In the genomic region with DNA sequence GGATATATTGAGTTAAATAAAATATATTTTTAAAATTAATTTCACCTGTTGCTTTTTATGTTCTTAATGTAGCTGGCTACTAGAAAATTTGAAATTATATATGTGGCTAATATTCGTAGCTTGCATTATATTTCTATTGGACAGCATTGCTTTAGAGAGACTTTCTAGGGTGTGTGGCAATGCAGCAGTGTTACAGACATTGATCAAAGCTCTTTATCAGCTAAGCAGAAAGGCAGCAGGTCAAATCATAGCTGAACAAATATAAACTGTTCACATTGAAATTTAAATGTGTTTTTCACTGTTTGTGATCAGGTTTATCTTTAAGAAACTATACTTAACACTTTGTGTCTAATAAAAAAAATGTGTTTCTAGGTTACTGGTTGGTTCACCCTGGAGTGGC, we compare ENCODE assay signal across 31 cellular contexts. TPM values are rescaled to one million over a fixed set of nuclear protein-coding genes. Genes with fewer than 3 reads are reported as not detected.
DNase-seq lines count a peak whose midpoint lies in the region; ATAC-seq and TF ChIP-seq lines count a peak whose summit lies in the region.
"Had no signal": no experiment of that assay in that cellular context is flagged by ENCODE, and none has a peak within 500 bp of the region (broad histone marks: within the 10 kb centered on the region; RNA-seq: fewer than 3 reads in every experiment).

No MANE protein-coding gene starts in this region.

- H3K23ac ChIP-seq in mesenchymal stem cell (ENCODE audit: low read length in 2 of 2), result no peak overlapping the region

- peak overlapping the region; percentile 36 for H3K4me3 Mint-ChIP-seq in activated CD4-positive, alpha-beta memory T cell treated with anti-CD3 and anti-CD28 coated beads, Interleukin-2, amount 10 ng/mL, durations not matched to agents 7 days and 5 days
- no peak overlapping the region for H3K4me3 Mint-ChIP-seq in activated CD4-positive, alpha-beta memory T cell treated with anti-CD3 and anti-CD28 coated beads for 36 hours
- H3K4me3 Mint-ChIP-seq: activated B cell treated with CpG ODN at 0.5 μM for 24 hours had no signal

- TF ChIP-seq CTCF in SU-DHL-6 (IDR thresholded peaks at IDR 0.05; ENCODE audit: insufficient read depth, low read length, poor library complexity, severe bottlenecking), result no peak

- no peak overlapping the region for H2BK12ac ChIP-seq in mesenchymal stem cell (ENCODE audit: low read length in 2 of 2)

- peak overlapping the region; percentile 87 for H3K27ac Mint-ChIP-seq in activated CD4-positive, alpha-beta memory T cell treated with anti-CD3 and anti-CD28 coated beads, Interleukin-2, amount 10 ng/mL, durations not matched to agents 7 days and 5 days
- no peak overlapping the region for H3K27ac Mint-ChIP-seq in activated CD4-positive, alpha-beta memory T cell treated with anti-CD3 and anti-CD28 coated beads for 36 hours
- H3K27ac Mint-ChIP-seq: activated B cell treated with CpG ODN at 0.5 μM for 24 hours had no signal

- H3K4me1 ChIP-seq in GM23248 (ENCODE audit: insufficient read depth), result peaks cover 48% of the 10 kb centered on the region
- peaks cover 5% of the 10 kb centered on the region for H3K4me1 ChIP-seq in mesenchymal stem cell (ENCODE audit: control insufficient read depth, insufficient read depth, low read depth, low read length)
- H3K4me1 ChIP-seq: right atrium auricular region had no signal

- POLR2A ChIA-PET in activated CD4-positive, alpha-beta memory T cell treated with anti-CD3 and anti-CD28 coated beads, Interleukin-2, amount 10 ng/mL, durations not matched to agents 7 days and 5 days (lab: Charles Lee), result interaction anchor here (0.7 to 2.5 kb wide), 16 partner anchors 9 to 93 kb away, joined by 3 to 16 read pairs (median 4); a partner anchor contains a TSS
- POLR2A ChIA-PET in activated CD4-positive, alpha-beta memory T cell treated with anti-CD3 and anti-CD28 coated beads for 36 hours (lab: Charles Lee), result interaction anchor here (1.0 to 2.4 kb wide), 5 partner anchors 10 to 68 kb away, joined by 3 to 10 read pairs (median 5); no protein-coding TSS in a partner anchor

- H3K79me1 ChIP-seq in mesenchymal stem cell (replicated peaks; ENCODE audit: low read length, poor library complexity, severe bottlenecking), result no peaks in the 10 kb centered on the region

- H4K20me1 ChIP-seq in GM23248 (ENCODE audit: insufficient read depth), result no peaks in the 10 kb centered on the region
- no peaks in the 10 kb centered on the region for H4K20me1 ChIP-seq in SU-DHL-6 (ENCODE audit: low read depth, low read length)

- H3K4ac ChIP-seq in mesenchymal stem cell (ENCODE audit: low read depth in 1 of 2, low read length in 2 of 2), result no peak overlapping the region

- DNase-seq in activated CD4-positive, alpha-beta memory T cell treated with anti-CD3 and anti-CD28 coated beads, Interleukin-2, amount 10 ng/mL, durations not matched to agents 7 days and 5 days, result no peak
- DNase-seq in activated CD4-positive, alpha-beta memory T cell treated with anti-CD3 and anti-CD28 coated beads for 36 hours, result no peak
- no peak for DNase-seq in GM23248
- DNase-seq in mesenchymal stem cell, result no peak
- no peak for DNase-seq in stimulated activated CD4-positive, alpha-beta T cell treated with anti-CD3 and anti-CD28 coated beads, Interleukin-4, amount 100 ng/mL, for 24 hours
- no peak for DNase-seq in sciatic nerve (ENCODE audit: low spot score)
- DNase-seq: activated B cell treated with CpG ODN at 0.5 μM for 24 hours; AML-193; anterior cingulate cortex; CD8-positive, alpha-beta T cell; glutamatergic neuron; H7; islet precursor cell; KBM-7; left ventricle myocardium inferior; mesendoderm; NCI-H2081; NCI-H226; NCI-H526 treated with DMSO at 0.1 percent for 48 hours; posterior cingulate gyrus; SHP77; stimulated activated CD4-positive, alpha-beta T cell treated with anti-CD3 and anti-CD28 coated beads, Interleukin-2, amount 100 ng/mL, for 24 hours; stimulated activated CD8-positive, alpha-beta memory T cell treated with anti-CD3 and anti-CD28 coated beads, Interleukin-4, amount 100 ng/mL, for 48 hours had no signal

- H3K9me2 ChIP-seq in GM23248 (ENCODE audit: insufficient read depth), result no peaks in the 10 kb centered on the region
- no peaks in the 10 kb centered on the region for H3K9me2 ChIP-seq in SU-DHL-6 (replicated peaks; ENCODE audit: insufficient read depth, low read length)

- H3K36me3 Mint-ChIP-seq in activated CD4-positive, alpha-beta memory T cell treated with anti-CD3 and anti-CD28 coated beads, Interleukin-2, amount 10 ng/mL, durations not matched to agents 7 days and 5 days (ENCODE audit: low read depth), result peaks cover 43% of the 10 kb centered on the region
- H3K36me3 Mint-ChIP-seq in activated CD4-positive, alpha-beta memory T cell treated with anti-CD3 and anti-CD28 coated beads for 36 hours, result no peaks in the 10 kb centered on the region
- H3K36me3 Mint-ChIP-seq: CD8-positive, alpha-beta T cell had no signal

- H3K18ac ChIP-seq in mesenchymal stem cell (ENCODE audit: low read depth in 1 of 2, low read length in 2 of 2), result no peak overlapping the region

- peaks cover 80% of the 10 kb centered on the region for H3K4me1 Mint-ChIP-seq in activated CD4-positive, alpha-beta memory T cell treated with anti-CD3 and anti-CD28 coated beads, Interleukin-2, amount 10 ng/mL, durations not matched to agents 7 days and 5 days
- peaks cover 42% of the 10 kb centered on the region for H3K4me1 Mint-ChIP-seq in activated CD4-positive, alpha-beta memory T cell treated with anti-CD3 and anti-CD28 coated beads for 36 hours (ENCODE audit: low read depth)

- no peaks in the 10 kb centered on the region for H3K9me3 Mint-ChIP-seq in activated CD4-positive, alpha-beta memory T cell treated with anti-CD3 and anti-CD28 coated beads, Interleukin-2, amount 10 ng/mL, durations not matched to agents 7 days and 5 days
- no peaks in the 10 kb centered on the region for H3K9me3 Mint-ChIP-seq in activated CD4-positive, alpha-beta memory T cell treated with anti-CD3 and anti-CD28 coated beads for 36 hours
- H3K9me3 Mint-ChIP-seq: activated B cell treated with CpG ODN at 0.5 μM for 24 hours; activated naive CD4-positive, alpha-beta T cell treated with anti-CD3 and anti-CD28 coated beads, Interleukin-2, amount 50 U/mL, for 72 hours; CD8-positive, alpha-beta T cell; stimulated activated naive CD8-positive, alpha-beta T cell treated with anti-CD3 and anti-CD28 coated beads, Interleukin-15, Interleukin-2, amounts not matched to agents 100 ng/mL and 50 ng/mL, for 24 hours had no signal

- H3K9me3 ChIP-seq in GM23248 (ENCODE audit: low read depth) (no peaks in the 10 kb centered on the region), SU-DHL-6 (ENCODE audit: insufficient read depth, low read length) (no peaks in the 10 kb centered on the region), mesenchymal stem cell (ENCODE audit: control insufficient read depth, low read length) (no peaks in the 10 kb centered on the region)
- H3K9me3 ChIP-seq: A549, left ventricle myocardium inferior, right atrium auricular region, thoracic aorta had no signal

- H3K4me2 ChIP-seq in GM23248 (ENCODE audit: unreplicated experiment), result peak overlapping the region; percentile 65
- H3K4me2 ChIP-seq in SU-DHL-6 (ENCODE audit: low read depth, low read length, poor library complexity, severe bottlenecking), result peak overlapping the region; percentile 20
- no peak overlapping the region for H3K4me2 ChIP-seq in mesenchymal stem cell (ENCODE audit: low read length, poor library complexity, severe bottlenecking)
- H3K4me2 ChIP-seq: A549 had no signal

- H2BK5ac ChIP-seq in mesenchymal stem cell (ENCODE audit: low read depth, low read length, poor library complexity, severe bottlenecking), result no peak overlapping the region

- H2BK15ac ChIP-seq in mesenchymal stem cell (ENCODE audit: low read depth, poor library complexity, severe bottlenecking), result no peak overlapping the region

- H2AFZ ChIP-seq in GM23248 (no peak overlapping the region), SU-DHL-6 (ENCODE audit: low read depth, low read length, severe bottlenecking) (no peak overlapping the region), mesenchymal stem cell (ENCODE audit: low read depth, low read length) (no peak overlapping the region)

- in situ Hi-C loops in GM23248 (cut with MboI), result no loop called here

- peaks cover 51% of the 10 kb centered on the region for H3F3A ChIP-seq in GM23248 (ENCODE audit: insufficient read depth)
- H3F3A ChIP-seq in SU-DHL-6 (ENCODE audit: insufficient read depth), result no peaks in the 10 kb centered on the region

- WGBS in GM23248 (ENCODE audit: low coverage in 1 of 2, low lambda C conversion rate in 2 of 2, missing lambda C conversion rate in 2 of 2), 2 experiments, result 47 to 51% methylated on average over 1 of the region's 1 CpG
- 91% methylated on average over 1 of the region's 1 CpG for WGBS in mesenchymal stem cell

- intact Hi-C loops in activated CD4-positive, alpha-beta memory T cell treated with anti-CD3 and anti-CD28 coated beads for 36 hours (cut with micrococcal nuclease), result loop anchor here (1.0 kb wide), 5 partner anchors 10 to 53 kb away; no protein-coding TSS in a partner anchor
- intact Hi-C loops in sciatic nerve (cut with DNase I), result no loop called here

- H3K27me3 Mint-ChIP-seq in activated CD4-positive, alpha-beta memory T cell treated with anti-CD3 and anti-CD28 coated beads, Interleukin-2, amount 10 ng/mL, durations not matched to agents 7 days and 5 days, result no peaks in the 10 kb centered on the region
- peaks cover 7% of the 10 kb centered on the region for H3K27me3 Mint-ChIP-seq in activated CD4-positive, alpha-beta memory T cell treated with anti-CD3 and anti-CD28 coated beads for 36 hours

- H2BK120ac ChIP-seq in mesenchymal stem cell (ENCODE audit: low read depth, low read length), result no peak overlapping the region

- no peak overlapping the region for H3K14ac ChIP-seq in mesenchymal stem cell (ENCODE audit: low read length in 2 of 2)

- H3K27ac ChIP-seq in GM23248 (no peak overlapping the region), SU-DHL-6 (ENCODE audit: low read depth, low read length) (no peak overlapping the region), mesenchymal stem cell (ENCODE audit: low read length, poor library complexity, severe bottlenecking) (no peak overlapping the region)
- H3K27ac ChIP-seq: A549, left ventricle myocardium inferior, right atrium auricular region, thoracic aorta had no signal

- peak overlapping the region; percentile 12; the same call in 1 of the 2 replicates for H3K9ac ChIP-seq in GM23248
- H3K9ac ChIP-seq in SU-DHL-6 (ENCODE audit: low read length), result no peak overlapping the region
- H3K9ac ChIP-seq in mesenchymal stem cell (ENCODE audit: low read length), result peak overlapping the region; percentile 8

- ATAC-seq in sciatic nerve, result no peak
- no peak for ATAC-seq in GM19035 (IDR thresholded peaks at IDR 0.05; ENCODE audit: unreplicated experiment)
- ATAC-seq: A549, Panc1 had no signal

- H2AK5ac ChIP-seq in mesenchymal stem cell (ENCODE audit: low read length, severe bottlenecking), result no peak overlapping the region

- H4K91ac ChIP-seq in mesenchymal stem cell (ENCODE audit: low read length), result no peak overlapping the region

- peak overlapping the region; percentile 53 for H3K4me3 ChIP-seq in GM23248
- no peak overlapping the region for H3K4me3 ChIP-seq in SU-DHL-6 (ENCODE audit: insufficient read depth, low read length, poor library complexity, severe bottlenecking)
- H3K4me3 ChIP-seq in mesenchymal stem cell (ENCODE audit: insufficient read depth in 1 of 2, low read depth in 1 of 2, low read length in 2 of 2), result no peak overlapping the region
- H3K4me3 ChIP-seq: A549, right atrium auricular region had no signal

- H3K79me2 ChIP-seq in GM23248 (ENCODE audit: insufficient read depth) (peaks cover 58% of the 10 kb centered on the region), SU-DHL-6 (ENCODE audit: insufficient read depth, low read length) (no peaks in the 10 kb centered on the region)

- no peaks in the 10 kb centered on the region for H3K27me3 ChIP-seq in GM23248 (replicated peaks; ENCODE audit: insufficient read depth)
- H3K27me3 ChIP-seq in SU-DHL-6 (ENCODE audit: low read length), result no peaks in the 10 kb centered on the region
- H3K27me3 ChIP-seq in mesenchymal stem cell (ENCODE audit: control insufficient read depth in 1 of 2, insufficient read depth in 1 of 2, low read length in 2 of 2), result no peaks in the 10 kb centered on the region
- H3K27me3 ChIP-seq: right atrium auricular region had no signal

- no peak overlapping the region for H4K8ac ChIP-seq in mesenchymal stem cell (ENCODE audit: low read length)

- CTCF ChIA-PET in activated CD4-positive, alpha-beta memory T cell treated with anti-CD3 and anti-CD28 coated beads, Interleukin-2, amount 10 ng/mL, durations not matched to agents 7 days and 5 days (lab: Charles Lee), result interaction anchor here (0.7 to 2.2 kb wide), 5 partner anchors 9 to 93 kb away, joined by 3 to 10 read pairs (median 3); no protein-coding TSS in a partner anchor
- CTCF ChIA-PET in activated CD4-positive, alpha-beta memory T cell treated with anti-CD3 and anti-CD28 coated beads for 36 hours (lab: Charles Lee), result interaction anchor here (0.7 to 2.7 kb wide), 6 partner anchors 10 to 93 kb away, joined by 3 to 8 read pairs (median 4); a partner anchor contains a TSS

- H3K36me3 ChIP-seq in GM23248 (ENCODE audit: low read depth) (no peaks in the 10 kb centered on the region), SU-DHL-6 (ENCODE audit: low read length) (no peaks in the 10 kb centered on the region), mesenchymal stem cell (ENCODE audit: control insufficient read depth in 1 of 2, insufficient read depth in 2 of 2, low read depth in 1 of 2, low read length in 2 of 2) (no peaks in the 10 kb centered on the region)
- H3K36me3 ChIP-seq: left ventricle myocardium inferior, right atrium auricular region, thoracic aorta had no signal

RNA-seq across cellular contexts. Expression of a gene that starts 52.6 kb away (rescaled TPM):
- 10 to 100 TPM; 10.2 to 11.2 TPM for total RNA-seq in activated CD4-positive, alpha-beta memory T cell treated with anti-CD3 and anti-CD28 coated beads, Interleukin-2, amount 10 ng/mL, durations not matched to agents 7 days and 5 days
- total RNA-seq in activated CD4-positive, alpha-beta memory T cell treated with anti-CD3 and anti-CD28 coated beads for 36 hours, result 1 to 10 TPM; 2.2 to 2.3 TPM
- 21.5 and 24.3 TPM in 2 replicates for total RNA-seq in GM23248 (2014; rRNA removed; shearing (Covaris generic))
- 10.3 and 10.4 TPM in 2 replicates for polyA plus RNA-seq in GM23248 (2016; fragmentation: Nextera tagmentation; extraction: Ambion mirVana)
- 24.1 TPM for polyA plus RNA-seq in mesenchymal stem cell (2013, experiment 1 of 2)
- 23.8 TPM for polyA plus RNA-seq in mesenchymal stem cell (2013, experiment 2 of 2)
- total RNA-seq in sciatic nerve, result 11.0 TPM
- total RNA-seq: CD8-positive, alpha-beta T cell had no signal
